1 cellular context compared by ENCODE assay signal in genomic region chr22:42769574-42770447, GRCh38.
A peak's percentile ranks its signal among the peaks of the same experiment; 100 is the strongest.
TF ChIP-seq lines count a peak whose summit lies in the region.

No MANE protein-coding gene starts in this region.

TF ChIP-seq in HepG2, 621 proteins besides CTCF, POLR2A, EP300 and RAD21 (continued from another document and continues in another):
- TF ChIP-seq BRF2 (CRISPR knock-in tag; IDR thresholded peaks at IDR 0.05) = no peak
- no peak for TF ChIP-seq ZSCAN30 (CRISPR knock-in tag; IDR thresholded peaks at IDR 0.05)
- TF ChIP-seq ZNF737 (CRISPR knock-in tag; IDR thresholded peaks at IDR 0.05; ENCODE audit: borderline replicate concordance) = no peak
- no peak for TF ChIP-seq ZNF609 (CRISPR knock-in tag; IDR thresholded peaks at IDR 0.05; ENCODE audit: borderline replicate concordance)
- TF ChIP-seq KMT2A (CRISPR knock-in tag; IDR thresholded peaks at IDR 0.05) = no peak
- no peak for TF ChIP-seq TBL1XR1 (IDR thresholded peaks at IDR 0.05; ENCODE audit: borderline replicate concordance, low read length, partially characterized antibody)
- peak; percentile 54 for TF ChIP-seq SALL1 (CRISPR knock-in tag; IDR thresholded peaks at IDR 0.05)
- no peak for TF ChIP-seq MAFK (conservative IDR thresholded peaks at IDR 0.05 in 1 of 2, IDR thresholded peaks at IDR 0.05 in 1 of 2; ENCODE audit: low read length in 2 of 2)
- TF ChIP-seq PLRG1 (conservative IDR thresholded peaks at IDR 0.05) = no peak
- no peak for TF ChIP-seq TSC22D2 (CRISPR knock-in tag; IDR thresholded peaks at IDR 0.05; ENCODE audit: borderline replicate concordance)
- TF ChIP-seq ELF4 (CRISPR knock-in tag; IDR thresholded peaks at IDR 0.05; ENCODE audit: borderline replicate concordance) = no peak
- no peak for TF ChIP-seq ELF3 (CRISPR knock-in tag; IDR thresholded peaks at IDR 0.05)
- no peak for TF ChIP-seq ZNF605 (CRISPR knock-in tag; IDR thresholded peaks at IDR 0.05)
- TF ChIP-seq ZBTB46 (CRISPR knock-in tag; IDR thresholded peaks at IDR 0.05; ENCODE audit: borderline replicate concordance) = no peak
- no peak for TF ChIP-seq ZBTB1 (CRISPR knock-in tag; IDR thresholded peaks at IDR 0.05; ENCODE audit: borderline replicate concordance)
- no peak for TF ChIP-seq ZBTB4 (CRISPR knock-in tag; IDR thresholded peaks at IDR 0.05; ENCODE audit: borderline replicate concordance)
- TF ChIP-seq ZNF343 (CRISPR knock-in tag; IDR thresholded peaks at IDR 0.05) = no peak
- TF ChIP-seq, protein P1, sequence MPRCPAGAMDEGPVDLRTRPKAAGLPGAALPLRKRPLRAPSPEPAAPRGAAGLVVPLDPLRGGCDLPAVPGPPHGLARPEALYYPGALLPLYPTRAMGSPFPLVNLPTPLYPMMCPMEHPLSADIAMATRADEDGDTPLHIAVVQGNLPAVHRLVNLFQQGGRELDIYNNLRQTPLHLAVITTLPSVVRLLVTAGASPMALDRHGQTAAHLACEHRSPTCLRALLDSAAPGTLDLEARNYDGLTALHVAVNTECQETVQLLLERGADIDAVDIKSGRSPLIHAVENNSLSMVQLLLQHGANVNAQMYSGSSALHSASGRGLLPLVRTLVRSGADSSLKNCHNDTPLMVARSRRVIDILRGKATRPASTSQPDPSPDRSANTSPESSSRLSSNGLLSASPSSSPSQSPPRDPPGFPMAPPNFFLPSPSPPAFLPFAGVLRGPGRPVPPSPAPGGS (CRISPR knock-in tag; IDR thresholded peaks at IDR 0.05) = no peak; the same call in 1 of the 2 replicates
- TF ChIP-seq ZNF614 (CRISPR knock-in tag; IDR thresholded peaks at IDR 0.05; ENCODE audit: borderline replicate concordance) = no peak
- TF ChIP-seq PBX3 (CRISPR knock-in tag; IDR thresholded peaks at IDR 0.05; ENCODE audit: borderline replicate concordance) = no peak
- TF ChIP-seq, protein P2, sequence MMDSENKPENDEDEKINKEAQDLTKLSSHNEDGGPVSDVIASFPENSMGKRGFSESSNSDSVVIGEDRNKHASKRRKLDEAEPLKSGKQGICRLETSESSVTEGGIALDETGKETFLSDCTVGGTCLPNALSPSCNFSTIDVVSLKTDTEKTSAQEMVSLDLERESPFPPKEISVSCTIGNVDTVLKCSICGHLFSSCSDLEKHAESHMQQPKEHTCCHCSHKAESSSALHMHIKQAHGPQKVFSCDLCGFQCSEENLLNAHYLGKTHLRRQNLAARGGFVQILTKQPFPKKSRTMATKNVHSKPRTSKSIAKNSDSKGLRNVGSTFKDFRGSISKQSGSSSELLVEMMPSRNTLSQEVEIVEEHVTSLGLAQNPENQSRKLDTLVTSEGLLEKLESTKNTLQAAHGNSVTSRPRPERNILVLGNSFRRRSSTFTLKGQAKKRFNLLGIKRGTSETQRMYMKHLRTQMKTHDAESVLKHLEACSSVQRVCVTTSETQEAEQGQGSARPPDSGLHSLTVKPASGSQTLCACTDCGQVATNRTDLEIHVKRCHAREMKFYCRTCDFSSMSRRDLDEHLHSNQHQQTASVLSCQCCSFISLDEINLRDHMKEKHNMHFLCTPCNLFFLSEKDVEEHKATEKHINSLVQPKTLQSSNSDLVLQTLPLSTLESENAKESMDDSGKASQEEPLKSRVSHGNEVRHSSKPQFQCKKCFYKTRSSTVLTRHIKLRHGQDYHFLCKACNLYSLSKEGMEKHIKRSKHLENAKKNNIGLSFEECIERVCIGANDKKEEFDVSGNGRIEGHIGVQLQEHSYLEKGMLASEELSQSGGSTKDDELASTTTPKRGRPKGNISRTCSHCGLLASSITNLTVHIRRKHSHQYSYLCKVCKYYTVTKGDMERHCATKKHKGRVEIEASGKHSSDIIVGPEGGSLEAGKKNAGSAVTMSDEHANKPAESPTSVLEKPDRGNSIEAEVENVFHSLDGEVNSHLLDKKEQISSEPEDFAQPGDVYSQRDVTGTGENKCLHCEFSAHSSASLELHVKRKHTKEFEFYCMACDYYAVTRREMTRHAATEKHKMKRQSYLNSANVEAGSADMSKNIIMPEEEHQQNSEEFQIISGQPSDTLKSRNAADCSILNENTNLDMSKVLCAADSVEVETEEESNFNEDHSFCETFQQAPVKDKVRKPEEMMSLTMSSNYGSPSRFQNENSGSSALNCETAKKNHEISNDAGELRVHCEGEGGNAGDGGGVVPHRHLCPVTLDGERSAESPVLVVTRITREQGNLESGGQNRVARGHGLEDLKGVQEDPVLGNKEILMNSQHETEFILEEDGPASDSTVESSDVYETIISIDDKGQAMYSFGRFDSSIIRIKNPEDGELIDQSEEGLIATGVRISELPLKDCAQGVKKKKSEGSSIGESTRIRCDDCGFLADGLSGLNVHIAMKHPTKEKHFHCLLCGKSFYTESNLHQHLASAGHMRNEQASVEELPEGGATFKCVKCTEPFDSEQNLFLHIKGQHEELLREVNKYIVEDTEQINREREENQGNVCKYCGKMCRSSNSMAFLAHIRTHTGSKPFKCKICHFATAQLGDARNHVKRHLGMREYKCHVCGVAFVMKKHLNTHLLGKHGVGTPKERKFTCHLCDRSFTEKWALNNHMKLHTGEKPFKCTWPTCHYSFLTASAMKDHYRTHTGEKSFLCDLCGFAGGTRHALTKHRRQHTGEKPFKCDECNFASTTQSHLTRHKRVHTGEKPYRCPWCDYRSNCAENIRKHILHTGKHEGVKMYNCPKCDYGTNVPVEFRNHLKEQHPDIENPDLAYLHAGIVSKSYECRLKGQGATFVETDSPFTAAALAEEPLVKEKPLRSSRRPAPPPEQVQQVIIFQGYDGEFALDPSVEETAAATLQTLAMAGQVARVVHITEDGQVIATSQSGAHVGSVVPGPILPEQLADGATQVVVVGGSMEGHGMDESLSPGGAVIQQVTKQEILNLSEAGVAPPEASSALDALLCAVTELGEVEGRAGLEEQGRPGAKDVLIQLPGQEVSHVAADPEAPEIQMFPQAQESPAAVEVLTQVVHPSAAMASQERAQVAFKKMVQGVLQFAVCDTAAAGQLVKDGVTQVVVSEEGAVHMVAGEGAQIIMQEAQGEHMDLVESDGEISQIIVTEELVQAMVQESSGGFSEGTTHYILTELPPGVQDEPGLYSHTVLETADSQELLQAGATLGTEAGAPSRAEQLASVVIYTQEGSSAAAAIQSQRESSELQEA (CRISPR knock-in tag; IDR thresholded peaks at IDR 0.05; ENCODE audit: not compliant biosample characterization) = no peak
- TF ChIP-seq SMYD3 (CRISPR knock-in tag; IDR thresholded peaks at IDR 0.05) = no peak
- TF ChIP-seq ZNF672 (CRISPR knock-in tag; IDR thresholded peaks at IDR 0.05) = no peak
- TF ChIP-seq PHF21A (CRISPR knock-in tag; IDR thresholded peaks at IDR 0.05) = no peak
- TF ChIP-seq FOXK2 (IDR thresholded peaks at IDR 0.05) = no peak
- TF ChIP-seq FOXA1 (IDR thresholded peaks at IDR 0.05) = no peak
- peak; percentile 48; the same call in 1 of the 2 replicates for TF ChIP-seq FOXA1 (CRISPR knock-in tag; IDR thresholded peaks at IDR 0.05)
